In the genomic region with DNA sequence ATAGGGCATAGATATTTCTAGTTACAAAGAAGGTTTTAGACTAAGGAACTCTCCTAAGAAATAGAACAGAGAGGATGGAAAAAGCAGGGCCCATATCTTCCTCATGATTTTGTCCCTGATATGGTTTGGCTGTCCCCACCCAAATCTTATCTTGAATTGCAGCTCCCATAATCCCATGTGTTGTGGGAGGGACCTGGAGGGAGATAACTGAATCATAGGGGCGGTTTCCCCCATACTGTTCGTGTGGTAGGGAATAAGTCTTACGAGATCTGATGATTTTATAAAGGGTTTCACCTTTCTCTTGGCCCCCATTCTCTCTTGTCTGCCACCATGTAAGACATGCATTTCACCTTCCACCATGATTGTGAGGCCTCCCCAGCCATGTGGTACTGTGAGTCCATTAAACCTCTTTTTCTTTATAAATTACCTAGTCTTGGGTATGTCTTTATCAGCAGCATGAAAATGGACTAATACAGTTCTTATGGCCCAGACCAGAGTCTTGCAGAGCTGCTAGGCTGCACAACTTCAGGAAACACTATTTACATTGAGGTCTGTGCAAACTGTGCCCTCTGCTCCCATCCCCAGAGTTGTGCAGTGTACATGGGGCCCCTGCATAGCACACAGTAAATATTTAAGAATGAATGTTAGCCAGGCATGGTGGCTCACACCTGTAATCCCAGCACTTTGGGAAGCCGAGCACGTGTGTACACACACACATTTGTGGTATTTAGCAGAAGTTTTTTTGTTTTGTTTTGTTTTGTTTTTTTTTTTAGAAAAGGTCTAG, we compare ENCODE assay signal across 1 cellular context.
TF ChIP-seq lines count a peak whose summit lies in the region.

No MANE protein-coding gene starts in this region.

TF ChIP-seq in HepG2, 621 proteins besides CTCF, POLR2A, EP300 and RAD21 (continued from another document and continues in another):
- TF ChIP-seq, protein P1, sequence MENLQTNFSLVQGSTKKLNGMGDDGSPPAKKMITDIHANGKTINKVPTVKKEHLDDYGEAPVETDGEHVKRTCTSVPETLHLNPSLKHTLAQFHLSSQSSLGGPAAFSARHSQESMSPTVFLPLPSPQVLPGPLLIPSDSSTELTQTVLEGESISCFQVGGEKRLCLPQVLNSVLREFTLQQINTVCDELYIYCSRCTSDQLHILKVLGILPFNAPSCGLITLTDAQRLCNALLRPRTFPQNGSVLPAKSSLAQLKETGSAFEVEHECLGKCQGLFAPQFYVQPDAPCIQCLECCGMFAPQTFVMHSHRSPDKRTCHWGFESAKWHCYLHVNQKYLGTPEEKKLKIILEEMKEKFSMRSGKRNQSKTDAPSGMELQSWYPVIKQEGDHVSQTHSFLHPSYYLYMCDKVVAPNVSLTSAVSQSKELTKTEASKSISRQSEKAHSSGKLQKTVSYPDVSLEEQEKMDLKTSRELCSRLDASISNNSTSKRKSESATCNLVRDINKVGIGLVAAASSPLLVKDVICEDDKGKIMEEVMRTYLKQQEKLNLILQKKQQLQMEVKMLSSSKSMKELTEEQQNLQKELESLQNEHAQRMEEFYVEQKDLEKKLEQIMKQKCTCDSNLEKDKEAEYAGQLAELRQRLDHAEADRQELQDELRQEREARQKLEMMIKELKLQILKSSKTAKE (CRISPR knock-in tag; IDR thresholded peaks at IDR 0.05; ENCODE audit: borderline replicate concordance), result peak; percentile 54
- TF ChIP-seq, protein P2, sequence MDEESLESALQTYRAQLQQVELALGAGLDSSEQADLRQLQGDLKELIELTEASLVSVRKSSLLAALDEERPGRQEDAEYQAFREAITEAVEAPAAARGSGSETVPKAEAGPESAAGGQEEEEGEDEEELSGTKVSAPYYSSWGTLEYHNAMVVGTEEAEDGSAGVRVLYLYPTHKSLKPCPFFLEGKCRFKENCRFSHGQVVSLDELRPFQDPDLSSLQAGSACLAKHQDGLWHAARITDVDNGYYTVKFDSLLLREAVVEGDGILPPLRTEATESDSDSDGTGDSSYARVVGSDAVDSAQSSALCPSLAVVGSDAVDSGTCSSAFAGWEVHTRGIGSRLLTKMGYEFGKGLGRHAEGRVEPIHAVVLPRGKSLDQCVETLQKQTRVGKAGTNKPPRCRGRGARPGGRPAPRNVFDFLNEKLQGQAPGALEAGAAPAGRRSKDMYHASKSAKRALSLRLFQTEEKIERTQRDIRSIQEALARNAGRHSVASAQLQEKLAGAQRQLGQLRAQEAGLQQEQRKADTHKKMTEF (CRISPR knock-in tag; IDR thresholded peaks at IDR 0.05), result peak; percentile 46; the same call in 1 of the 2 replicates
- TF ChIP-seq ZNF605 (CRISPR knock-in tag; IDR thresholded peaks at IDR 0.05) (peak; percentile 78), XBP1 (CRISPR knock-in tag; IDR thresholded peaks at IDR 0.05) (no peak), MXD4 (CRISPR knock-in tag; IDR thresholded peaks at IDR 0.05) (no peak), IRF2 (CRISPR knock-in tag; IDR thresholded peaks at IDR 0.05) (0 out of 2 replicates have a peak, but pooled peaks have one; percentile 31), FOXC1 (CRISPR knock-in tag; IDR thresholded peaks at IDR 0.05; ENCODE audit: borderline replicate concordance) (0 out of 2 replicates have a peak, but pooled peaks have one; percentile 43), NFE2 (CRISPR knock-in tag; IDR thresholded peaks at IDR 0.05) (no peak), NR2F2 (IDR thresholded peaks at IDR 0.05; ENCODE audit: borderline replicate concordance, low read depth) (peak; percentile 58; the same call in 1 of the 2 replicates), CEBPB (IDR thresholded peaks at IDR 0.05; ENCODE audit: borderline replicate concordance, low read depth, low read length) (no peak), SOX6 (IDR thresholded peaks at IDR 0.05) (no peak), SOX6 (CRISPR knock-in tag; IDR thresholded peaks at IDR 0.05) (peak; percentile 73), FOXA1 (IDR thresholded peaks at IDR 0.05) (no peak), FOXA1 (CRISPR knock-in tag; IDR thresholded peaks at IDR 0.05) (peak; percentile 69; the same call in 1 of the 2 replicates), ZBTB20 (CRISPR knock-in tag; IDR thresholded peaks at IDR 0.05; ENCODE audit: borderline replicate concordance, low read depth) (peak; percentile 51; the same call in 1 of the 2 replicates), ZNF430 (CRISPR knock-in tag; IDR thresholded peaks at IDR 0.05) (peak; percentile 50; the same call in 1 of the 2 replicates), ZNF292 (CRISPR knock-in tag; IDR thresholded peaks at IDR 0.05; ENCODE audit: borderline replicate concordance, low read depth) (peak; percentile 81; the same call in 1 of the 2 replicates), NR1H2 (CRISPR knock-in tag; IDR thresholded peaks at IDR 0.05; ENCODE audit: borderline replicate concordance, low read depth) (no peak), EEA1 (CRISPR knock-in tag; IDR thresholded peaks at IDR 0.05; ENCODE audit: borderline replicate concordance) (no peak), HDAC1 (CRISPR knock-in tag; IDR thresholded peaks at IDR 0.05) (peak; percentile 45; the same call in 1 of the 2 replicates), SOX13 (IDR thresholded peaks at IDR 0.05) (no peak), SOX13 (CRISPR knock-in tag; conservative IDR thresholded peaks at IDR 0.05 in 1 of 2, IDR thresholded peaks at IDR 0.05 in 1 of 2) (peak in 1 of 2 experiments; percentile 59; a peak in 2 of 4 replicates), SALL1 (CRISPR knock-in tag; IDR thresholded peaks at IDR 0.05) (peak; percentile 76), HOXA3 (CRISPR knock-in tag; IDR thresholded peaks at IDR 0.05) (peak; percentile 45; the same call in 1 of the 2 replicates), SAP130 (CRISPR knock-in tag; IDR thresholded peaks at IDR 0.05; ENCODE audit: low read depth) (peak; percentile 38; the same call in 1 of the 2 replicates), ZNF263 (CRISPR knock-in tag; IDR thresholded peaks at IDR 0.05) (no peak), FOSL1 (CRISPR knock-in tag; IDR thresholded peaks at IDR 0.05; ENCODE audit: borderline replicate concordance) (no peak), ATF7 (IDR thresholded peaks at IDR 0.05) (no peak), ATF7 (CRISPR knock-in tag; IDR thresholded peaks at IDR 0.05) (no peak), HOXD1 (CRISPR knock-in tag; IDR thresholded peaks at IDR 0.05) (no peak), ZNF878 (CRISPR knock-in tag; IDR thresholded peaks at IDR 0.05) (peak; percentile 34; the same call in 1 of the 2 replicates), ZNF431 (CRISPR knock-in tag; IDR thresholded peaks at IDR 0.05; ENCODE audit: borderline replicate concordance, low read depth) (0 out of 2 replicates have a peak, but pooled peaks have one; percentile 26), SIX4 (CRISPR knock-in tag; IDR thresholded peaks at IDR 0.05) (no peak), PRMT3 (CRISPR knock-in tag; IDR thresholded peaks at IDR 0.05; ENCODE audit: borderline replicate concordance, low read depth) (no peak), ZKSCAN1 (IDR thresholded peaks at IDR 0.05; ENCODE audit: low read length) (no peak), POGZ (CRISPR knock-in tag; IDR thresholded peaks at IDR 0.05) (no peak), FOXK2 (IDR thresholded peaks at IDR 0.05) (no peak)
- TF ChIP-seq, protein P3, sequence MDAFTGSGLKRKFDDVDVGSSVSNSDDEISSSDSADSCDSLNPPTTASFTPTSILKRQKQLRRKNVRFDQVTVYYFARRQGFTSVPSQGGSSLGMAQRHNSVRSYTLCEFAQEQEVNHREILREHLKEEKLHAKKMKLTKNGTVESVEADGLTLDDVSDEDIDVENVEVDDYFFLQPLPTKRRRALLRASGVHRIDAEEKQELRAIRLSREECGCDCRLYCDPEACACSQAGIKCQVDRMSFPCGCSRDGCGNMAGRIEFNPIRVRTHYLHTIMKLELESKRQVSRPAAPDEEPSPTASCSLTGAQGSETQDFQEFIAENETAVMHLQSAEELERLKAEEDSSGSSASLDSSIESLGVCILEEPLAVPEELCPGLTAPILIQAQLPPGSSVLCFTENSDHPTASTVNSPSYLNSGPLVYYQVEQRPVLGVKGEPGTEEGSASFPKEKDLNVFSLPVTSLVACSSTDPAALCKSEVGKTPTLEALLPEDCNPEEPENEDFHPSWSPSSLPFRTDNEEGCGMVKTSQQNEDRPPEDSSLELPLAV (CRISPR knock-in tag; conservative IDR thresholded peaks at IDR 0.05; ENCODE audit: low read depth), result no peak
- TF ChIP-seq, protein P4, sequence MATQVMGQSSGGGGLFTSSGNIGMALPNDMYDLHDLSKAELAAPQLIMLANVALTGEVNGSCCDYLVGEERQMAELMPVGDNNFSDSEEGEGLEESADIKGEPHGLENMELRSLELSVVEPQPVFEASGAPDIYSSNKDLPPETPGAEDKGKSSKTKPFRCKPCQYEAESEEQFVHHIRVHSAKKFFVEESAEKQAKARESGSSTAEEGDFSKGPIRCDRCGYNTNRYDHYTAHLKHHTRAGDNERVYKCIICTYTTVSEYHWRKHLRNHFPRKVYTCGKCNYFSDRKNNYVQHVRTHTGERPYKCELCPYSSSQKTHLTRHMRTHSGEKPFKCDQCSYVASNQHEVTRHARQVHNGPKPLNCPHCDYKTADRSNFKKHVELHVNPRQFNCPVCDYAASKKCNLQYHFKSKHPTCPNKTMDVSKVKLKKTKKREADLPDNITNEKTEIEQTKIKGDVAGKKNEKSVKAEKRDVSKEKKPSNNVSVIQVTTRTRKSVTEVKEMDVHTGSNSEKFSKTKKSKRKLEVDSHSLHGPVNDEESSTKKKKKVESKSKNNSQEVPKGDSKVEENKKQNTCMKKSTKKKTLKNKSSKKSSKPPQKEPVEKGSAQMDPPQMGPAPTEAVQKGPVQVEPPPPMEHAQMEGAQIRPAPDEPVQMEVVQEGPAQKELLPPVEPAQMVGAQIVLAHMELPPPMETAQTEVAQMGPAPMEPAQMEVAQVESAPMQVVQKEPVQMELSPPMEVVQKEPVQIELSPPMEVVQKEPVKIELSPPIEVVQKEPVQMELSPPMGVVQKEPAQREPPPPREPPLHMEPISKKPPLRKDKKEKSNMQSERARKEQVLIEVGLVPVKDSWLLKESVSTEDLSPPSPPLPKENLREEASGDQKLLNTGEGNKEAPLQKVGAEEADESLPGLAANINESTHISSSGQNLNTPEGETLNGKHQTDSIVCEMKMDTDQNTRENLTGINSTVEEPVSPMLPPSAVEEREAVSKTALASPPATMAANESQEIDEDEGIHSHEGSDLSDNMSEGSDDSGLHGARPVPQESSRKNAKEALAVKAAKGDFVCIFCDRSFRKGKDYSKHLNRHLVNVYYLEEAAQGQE (IDR thresholded peaks at IDR 0.05; ENCODE audit: borderline replicate concordance in 1 of 2, low read depth in 1 of 2, low read length in 2 of 2), result 0 out of 4 replicates have a peak, but pooled peaks of 1 of the 2 experiments have one; percentile 15
- TF ChIP-seq, protein P5, sequence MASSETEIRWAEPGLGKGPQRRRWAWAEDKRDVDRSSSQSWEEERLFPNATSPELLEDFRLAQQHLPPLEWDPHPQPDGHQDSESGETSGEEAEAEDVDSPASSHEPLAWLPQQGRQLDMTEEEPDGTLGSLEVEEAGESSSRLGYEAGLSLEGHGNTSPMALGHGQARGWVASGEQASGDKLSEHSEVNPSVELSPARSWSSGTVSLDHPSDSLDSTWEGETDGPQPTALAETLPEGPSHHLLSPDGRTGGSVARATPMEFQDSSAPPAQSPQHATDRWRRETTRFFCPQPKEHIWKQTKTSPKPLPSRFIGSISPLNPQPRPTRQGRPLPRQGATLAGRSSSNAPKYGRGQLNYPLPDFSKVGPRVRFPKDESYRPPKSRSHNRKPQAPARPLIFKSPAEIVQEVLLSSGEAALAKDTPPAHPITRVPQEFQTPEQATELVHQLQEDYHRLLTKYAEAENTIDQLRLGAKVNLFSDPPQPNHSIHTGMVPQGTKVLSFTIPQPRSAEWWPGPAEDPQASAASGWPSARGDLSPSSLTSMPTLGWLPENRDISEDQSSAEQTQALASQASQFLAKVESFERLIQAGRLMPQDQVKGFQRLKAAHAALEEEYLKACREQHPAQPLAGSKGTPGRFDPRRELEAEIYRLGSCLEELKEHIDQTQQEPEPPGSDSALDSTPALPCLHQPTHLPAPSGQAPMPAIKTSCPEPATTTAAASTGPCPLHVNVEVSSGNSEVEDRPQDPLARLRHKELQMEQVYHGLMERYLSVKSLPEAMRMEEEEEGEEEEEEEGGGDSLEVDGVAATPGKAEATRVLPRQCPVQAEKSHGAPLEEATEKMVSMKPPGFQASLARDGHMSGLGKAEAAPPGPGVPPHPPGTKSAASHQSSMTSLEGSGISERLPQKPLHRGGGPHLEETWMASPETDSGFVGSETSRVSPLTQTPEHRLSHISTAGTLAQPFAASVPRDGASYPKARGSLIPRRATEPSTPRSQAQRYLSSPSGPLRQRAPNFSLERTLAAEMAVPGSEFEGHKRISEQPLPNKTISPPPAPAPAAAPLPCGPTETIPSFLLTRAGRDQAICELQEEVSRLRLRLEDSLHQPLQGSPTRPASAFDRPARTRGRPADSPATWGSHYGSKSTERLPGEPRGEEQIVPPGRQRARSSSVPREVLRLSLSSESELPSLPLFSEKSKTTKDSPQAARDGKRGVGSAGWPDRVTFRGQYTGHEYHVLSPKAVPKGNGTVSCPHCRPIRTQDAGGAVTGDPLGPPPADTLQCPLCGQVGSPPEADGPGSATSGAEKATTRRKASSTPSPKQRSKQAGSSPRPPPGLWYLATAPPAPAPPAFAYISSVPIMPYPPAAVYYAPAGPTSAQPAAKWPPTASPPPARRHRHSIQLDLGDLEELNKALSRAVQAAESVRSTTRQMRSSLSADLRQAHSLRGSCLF (CRISPR knock-in tag; IDR thresholded peaks at IDR 0.05; ENCODE audit: borderline replicate concordance), result no peak
- TF ChIP-seq, protein P6, sequence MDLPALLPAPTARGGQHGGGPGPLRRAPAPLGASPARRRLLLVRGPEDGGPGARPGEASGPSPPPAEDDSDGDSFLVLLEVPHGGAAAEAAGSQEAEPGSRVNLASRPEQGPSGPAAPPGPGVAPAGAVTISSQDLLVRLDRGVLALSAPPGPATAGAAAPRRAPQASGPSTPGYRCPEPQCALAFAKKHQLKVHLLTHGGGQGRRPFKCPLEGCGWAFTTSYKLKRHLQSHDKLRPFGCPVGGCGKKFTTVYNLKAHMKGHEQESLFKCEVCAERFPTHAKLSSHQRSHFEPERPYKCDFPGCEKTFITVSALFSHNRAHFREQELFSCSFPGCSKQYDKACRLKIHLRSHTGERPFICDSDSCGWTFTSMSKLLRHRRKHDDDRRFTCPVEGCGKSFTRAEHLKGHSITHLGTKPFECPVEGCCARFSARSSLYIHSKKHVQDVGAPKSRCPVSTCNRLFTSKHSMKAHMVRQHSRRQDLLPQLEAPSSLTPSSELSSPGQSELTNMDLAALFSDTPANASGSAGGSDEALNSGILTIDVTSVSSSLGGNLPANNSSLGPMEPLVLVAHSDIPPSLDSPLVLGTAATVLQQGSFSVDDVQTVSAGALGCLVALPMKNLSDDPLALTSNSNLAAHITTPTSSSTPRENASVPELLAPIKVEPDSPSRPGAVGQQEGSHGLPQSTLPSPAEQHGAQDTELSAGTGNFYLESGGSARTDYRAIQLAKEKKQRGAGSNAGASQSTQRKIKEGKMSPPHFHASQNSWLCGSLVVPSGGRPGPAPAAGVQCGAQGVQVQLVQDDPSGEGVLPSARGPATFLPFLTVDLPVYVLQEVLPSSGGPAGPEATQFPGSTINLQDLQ (CRISPR knock-in tag; IDR thresholded peaks at IDR 0.05), result no peak
